In genomic region chr2:20123871-20124594, GRCh38 we compare ENCODE assay signal across 1 cellular context.
TF ChIP-seq lines count a peak whose summit lies in the region.

No MANE protein-coding gene starts in this region.

TF ChIP-seq in IMR-90, 13 proteins besides CTCF, POLR2A, EP300 and RAD21 (continued from another document):
- TF ChIP-seq SMC3 (IDR thresholded peaks at IDR 0.05; ENCODE audit: low read depth, low read length) (no peak), FOS (IDR thresholded peaks at IDR 0.05; ENCODE audit: low read depth, low read length) (no peak)
